Comparison of ENCODE assay signal across 29 cellular contexts in genomic region chr6:110935171-110935570, GRCh38.
"Had no signal": no experiment of that assay in that cellular context is flagged by ENCODE, and none has a peak within 500 bp of the region (broad histone marks: within the 10 kb centered on the region; RNA-seq: fewer than 3 reads in every experiment).

No MANE protein-coding gene starts in this region.

- H3K4me3 Mint-ChIP-seq: dendritic cell treated with granulocyte-macrophage colony-stimulating factor and Interleukin-4, amounts not matched to agents 40 ng/mL and 50 ng/mL, for 4 days; effector memory CD8-positive, alpha-beta T cell; endodermal cell had no signal

- H3K36me3 ChIP-seq: colonic mucosa, esophagus muscularis mucosa, esophagus squamous epithelium, gastrocnemius medialis, gastroesophageal sphincter, heart left ventricle, heart right ventricle had no signal

- H3K4me1 ChIP-seq: colonic mucosa, esophagus muscularis mucosa, foreskin keratinocyte, gastrocnemius medialis, gastroesophageal sphincter had no signal

- DNase-seq: colonic mucosa; cortex of kidney; dermis blood vessel endothelial cell; dorsolateral prefrontal cortex; effector CD4-positive, alpha-beta T cell; effector CD8-positive, alpha-beta T cell; effector memory CD4-positive, alpha-beta T cell; effector memory CD8-positive, alpha-beta T cell; endodermal cell; erythroblast; esophagus squamous epithelium; foreskin fibroblast; foreskin keratinocyte; foreskin melanocyte; gastrocnemius medialis; glutamatergic neuron; head of caudate nucleus; heart left ventricle; heart right ventricle had no signal

- ATAC-seq: effector memory CD8-positive, alpha-beta T cell; esophagus mucosa; foreskin keratinocyte; gastrocnemius medialis; gastroesophageal sphincter; heart left ventricle; heart right ventricle had no signal

- H3K27me3 Mint-ChIP-seq: dendritic cell treated with granulocyte-macrophage colony-stimulating factor and Interleukin-4, amounts not matched to agents 40 ng/mL and 50 ng/mL, for 4 days; effector memory CD8-positive, alpha-beta T cell had no signal

- H3K9me3 ChIP-seq: colonic mucosa, esophagus muscularis mucosa, esophagus squamous epithelium, gastrocnemius medialis, gastroesophageal sphincter, heart left ventricle, heart right ventricle had no signal

- H3K4me1 Mint-ChIP-seq: endodermal cell had no signal

- FAIRE-seq: colon, endometrium, endothelial cell of umbilical vein, frontal cortex had no signal

- H3K4me3 ChIP-seq: colonic mucosa, coronary artery, dorsolateral prefrontal cortex, esophagus muscularis mucosa, esophagus squamous epithelium, gastrocnemius medialis, gastroesophageal sphincter, heart left ventricle, heart right ventricle had no signal

- H3K9me3 Mint-ChIP-seq: dendritic cell treated with granulocyte-macrophage colony-stimulating factor and Interleukin-4, amounts not matched to agents 40 ng/mL and 50 ng/mL, for 4 days; effector memory CD8-positive, alpha-beta T cell; endodermal cell had no signal

- H3K27ac Mint-ChIP-seq: effector memory CD8-positive, alpha-beta T cell; endodermal cell had no signal

- H3K27me3 ChIP-seq: colonic mucosa, dorsolateral prefrontal cortex, esophagus muscularis mucosa, esophagus squamous epithelium, foreskin keratinocyte, gastrocnemius medialis, gastroesophageal sphincter, heart left ventricle, heart right ventricle had no signal

- H3K27ac ChIP-seq: colonic mucosa, coronary artery, dorsolateral prefrontal cortex, epithelial cell of prostate, esophagus muscularis mucosa, esophagus squamous epithelium, foreskin keratinocyte, gastrocnemius medialis, gastroesophageal sphincter, heart right ventricle had no signal
